Comparison of ENCODE assay signal across 11 cellular contexts in the genomic region with DNA sequence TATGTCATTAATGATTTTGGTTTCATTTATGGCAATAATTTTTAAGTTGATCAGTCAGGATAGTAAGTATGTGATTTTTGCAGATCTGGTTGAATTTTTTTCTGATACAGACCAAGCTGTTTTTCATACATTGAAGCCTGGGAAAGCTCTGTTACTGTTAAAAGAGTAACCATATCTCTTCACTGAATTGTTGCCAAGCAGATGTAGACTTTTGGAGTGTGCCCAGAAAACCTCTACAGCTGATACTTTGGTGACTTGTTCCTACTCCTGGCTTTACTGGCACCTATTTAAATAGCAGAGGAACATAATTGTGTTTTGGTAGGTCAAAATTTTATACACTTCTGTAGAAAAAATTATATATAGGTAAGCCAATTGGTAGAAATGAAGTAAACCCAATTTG. TPM values are rescaled to one million over a fixed set of nuclear protein-coding genes. Genes with fewer than 3 reads are reported as not detected.
DNase-seq lines count a peak whose midpoint lies in the region; ATAC-seq, FAIRE-seq and TF ChIP-seq lines count a peak whose summit lies in the region.
"Had no signal": no experiment of that assay in that cellular context is flagged by ENCODE, and none has a peak within 500 bp of the region (broad histone marks: within the 10 kb centered on the region; RNA-seq: fewer than 3 reads in every experiment).

No MANE protein-coding gene starts in this region.

- TF ChIP-seq EP300 in upper lobe of left lung (IDR thresholded peaks at IDR 0.05): no peak

- peak overlapping the region in 1 of 2 donors; percentile 73 for H3K27ac ChIP-seq in breast epithelium
- H3K27ac ChIP-seq in upper lobe of left lung: peak overlapping the region in 3 of 4 donors; percentile 40 to 83 (median 71)
- no peak overlapping the region for H3K27ac ChIP-seq in small intestine (ENCODE audit: low read depth in 1 of 2, low read length in 1 of 2)

- ATAC-seq in upper lobe of left lung (ENCODE audit: low FRiP score in 2 of 2): no peak

- H3K27me3 Mint-ChIP-seq in MCF 10A (ENCODE audit: insufficient read depth, unreplicated experiment): no peaks in the 10 kb centered on the region
- H3K27me3 Mint-ChIP-seq in activated T-helper 1 cell treated with anti-CD3 and anti-CD28 coated beads, Interleukin-12 subunit alpha, Interleukin-12 subunit beta, Interleukin-2, Interleukin-4 antibody, amounts not matched to agents 30 ng/mL and 10 ng/mL and 1 ng/mL, durations not matched to agents 14 hours and 24 hours and 36 hours (ENCODE audit: insufficient read depth): peaks cover 17% of the 10 kb centered on the region

- in situ Hi-C loops in astrocyte of the spinal cord (cut with HindIII; ENCODE audit: low sequenced_read_pairs): no loop called here

- intact Hi-C loops in MCF 10A (cut with micrococcal nuclease) (loop anchor here (2.0 kb wide), 1 partner anchor 51 kb away; no protein-coding TSS in a partner anchor), breast epithelium (cut with DNase I; ENCODE audit: low total_unique reads) (no loop called here)
- intact Hi-C loops in activated T-helper 1 cell treated with anti-CD3 and anti-CD28 coated beads, Interleukin-12 subunit alpha, Interleukin-12 subunit beta, Interleukin-2, Interleukin-4 antibody, amounts not matched to agents 30 ng/mL and 10 ng/mL and 1 ng/mL, durations not matched to agents 14 hours and 24 hours and 36 hours (cut with micrococcal nuclease): no loop called here

- peak; percentile 42 for DNase-seq in MCF 10A (ENCODE audit: unreplicated experiment)
- no peak for DNase-seq in breast epithelium (ENCODE audit: low spot score in 2 of 2)
- DNase-seq in astrocyte of the spinal cord (ENCODE audit: low read depth, low spot score): peak; percentile 54
- peak; percentile 63 for DNase-seq in iris pigment epithelial cell (ENCODE audit: low read depth)
- no peak for DNase-seq in upper lobe of left lung
- DNase-seq in NCI-H748 treated with DMSO at 0.1 percent for 48 hours (lab: John Stamatoyannopoulos, UW): no peak
- DNase-seq in activated T-helper 1 cell treated with anti-CD3 and anti-CD28 coated beads, Interleukin-12 subunit alpha, Interleukin-12 subunit beta, Interleukin-2, Interleukin-4 antibody, amounts not matched to agents 30 ng/mL and 10 ng/mL and 1 ng/mL, durations not matched to agents 14 hours and 24 hours and 36 hours (ENCODE audit: low spot score): no peak
- no peak for DNase-seq in small intestine
- DNase-seq: NCI-H1048 had no signal

- peak overlapping the region; percentile 61 for H3K27ac Mint-ChIP-seq in MCF 10A (ENCODE audit: low read depth, unreplicated experiment)
- no peak overlapping the region for H3K27ac Mint-ChIP-seq in activated T-helper 1 cell treated with anti-CD3 and anti-CD28 coated beads, Interleukin-12 subunit alpha, Interleukin-12 subunit beta, Interleukin-2, Interleukin-4 antibody, amounts not matched to agents 30 ng/mL and 10 ng/mL and 1 ng/mL, durations not matched to agents 14 hours and 24 hours and 36 hours
- H3K27ac Mint-ChIP-seq: progenitor cell of endocrine pancreas had no signal

- peaks cover 19% of the 10 kb centered on the region for H3K4me1 Mint-ChIP-seq in MCF 10A (ENCODE audit: insufficient read depth, unreplicated experiment)
- H3K4me1 Mint-ChIP-seq in activated T-helper 1 cell treated with anti-CD3 and anti-CD28 coated beads, Interleukin-12 subunit alpha, Interleukin-12 subunit beta, Interleukin-2, Interleukin-4 antibody, amounts not matched to agents 30 ng/mL and 10 ng/mL and 1 ng/mL, durations not matched to agents 14 hours and 24 hours and 36 hours (ENCODE audit: low read depth): peaks cover 5% of the 10 kb centered on the region

- H3K4me3 ChIP-seq in breast epithelium (no peak overlapping the region), astrocyte of the spinal cord (ENCODE audit: low read depth, low read length) (no peak overlapping the region), upper lobe of left lung (no peak overlapping the region), small intestine (ENCODE audit: low read depth in 1 of 2, low read length in 2 of 2) (no peak overlapping the region)

- FAIRE-seq in small intestine (lab: Jason Lieb, UNC): no peak
- FAIRE-seq: astrocyte had no signal

- TF ChIP-seq CTCF in MCF 10A (IDR thresholded peaks at IDR 0.05; ENCODE audit: unreplicated experiment) (no peak), breast epithelium (IDR thresholded peaks at IDR 0.05) (no peak), astrocyte of the spinal cord (IDR thresholded peaks at IDR 0.05; ENCODE audit: low read depth, low read length) (no peak), upper lobe of left lung (IDR thresholded peaks at IDR 0.05) (no peak)

- H3K9me3 ChIP-seq in breast epithelium: no peaks in the 10 kb centered on the region
- H3K9me3 ChIP-seq in upper lobe of left lung: no peaks in the 10 kb centered on the region
- no peaks in the 10 kb centered on the region for H3K9me3 ChIP-seq in small intestine (ENCODE audit: control insufficient read depth, low read depth)

- TF ChIP-seq POLR2A in breast epithelium (IDR thresholded peaks at IDR 0.05) (no peak), upper lobe of left lung (IDR thresholded peaks at IDR 0.05) (no peak)

- no peaks in the 10 kb centered on the region for H3K27me3 ChIP-seq in breast epithelium
- H3K27me3 ChIP-seq in upper lobe of left lung: no peaks in the 10 kb centered on the region
- no peaks in the 10 kb centered on the region for H3K27me3 ChIP-seq in small intestine (ENCODE audit: control insufficient read depth in 2 of 2, insufficient read depth in 2 of 2, low read length in 2 of 2)

- peaks cover 0 to 3% of the 10 kb centered on the region in 2 donors for H3K4me1 ChIP-seq in breast epithelium
- peaks cover 17 to 26% (median 21%) of the 10 kb centered on the region in 4 donors for H3K4me1 ChIP-seq in upper lobe of left lung
- peaks cover 0 to 6% of the 10 kb centered on the region in 2 donors for H3K4me1 ChIP-seq in small intestine (ENCODE audit: control insufficient read depth in 2 of 2, insufficient read depth in 1 of 2, low read depth in 1 of 2, low read length in 1 of 2)

- no TSS peak for BruUV-seq in MCF 10A (replicated peaks; lab: Mats Ljungman, UMichigan)

- H3K36me3 ChIP-seq in breast epithelium: no peaks in the 10 kb centered on the region
- no peaks in the 10 kb centered on the region for H3K36me3 ChIP-seq in upper lobe of left lung
- H3K36me3 ChIP-seq in small intestine (ENCODE audit: control insufficient read depth in 2 of 2, insufficient read depth in 2 of 2, low read length in 2 of 2): no peaks in the 10 kb centered on the region

- H3K4me3 Mint-ChIP-seq in MCF 10A (ENCODE audit: unreplicated experiment): peak overlapping the region; percentile 38
- H3K4me3 Mint-ChIP-seq in activated T-helper 1 cell treated with anti-CD3 and anti-CD28 coated beads, Interleukin-12 subunit alpha, Interleukin-12 subunit beta, Interleukin-2, Interleukin-4 antibody, amounts not matched to agents 30 ng/mL and 10 ng/mL and 1 ng/mL, durations not matched to agents 14 hours and 24 hours and 36 hours: no peak overlapping the region

- CTCF ChIA-PET in MCF 10A (lab: Yijun Ruan, JAX): interaction anchor here (0.5 to 1.6 kb wide), 3 partner anchors 8 to 43 kb away, joined by 3 to 4 read pairs (median 3); no protein-coding TSS in a partner anchor

- no peaks in the 10 kb centered on the region for H3K9me3 Mint-ChIP-seq in MCF 10A (ENCODE audit: unreplicated experiment)
- H3K9me3 Mint-ChIP-seq in activated T-helper 1 cell treated with anti-CD3 and anti-CD28 coated beads, Interleukin-12 subunit alpha, Interleukin-12 subunit beta, Interleukin-2, Interleukin-4 antibody, amounts not matched to agents 30 ng/mL and 10 ng/mL and 1 ng/mL, durations not matched to agents 14 hours and 24 hours and 36 hours: no peaks in the 10 kb centered on the region

- no peaks in the 10 kb centered on the region for H3K36me3 Mint-ChIP-seq in MCF 10A (ENCODE audit: insufficient read depth, unreplicated experiment)
- no peaks in the 10 kb centered on the region for H3K36me3 Mint-ChIP-seq in activated T-helper 1 cell treated with anti-CD3 and anti-CD28 coated beads, Interleukin-12 subunit alpha, Interleukin-12 subunit beta, Interleukin-2, Interleukin-4 antibody, amounts not matched to agents 30 ng/mL and 10 ng/mL and 1 ng/mL, durations not matched to agents 14 hours and 24 hours and 36 hours (ENCODE audit: low read depth)

- POLR2A ChIA-PET in MCF 10A (lab: Yijun Ruan, JAX): interaction anchor here (0.6 to 4.2 kb wide), 6 partner anchors 9 to 403 kb away, joined by 3 to 16 read pairs (median 4); no protein-coding TSS in a partner anchor

RNA-seq across cellular contexts. Expression of gene NFIA, which starts 49.4 kb away (rescaled TPM):
- total RNA-seq in MCF 10A (2022) (47.4 and 54.8 TPM in 2 replicates), breast epithelium (10 to 100 TPM; 54.9 to 87.5 (median 79.6) TPM), upper lobe of left lung (10 to 100 TPM; 33.5 to 94.3 (median 44.9) TPM)
- 0.41 and 0.69 TPM in 2 replicates for total RNA-seq in activated T-helper 1 cell treated with anti-CD3 and anti-CD28 coated beads, Interleukin-12 subunit alpha, Interleukin-12 subunit beta, Interleukin-2, Interleukin-4 antibody, amounts not matched to agents 30 ng/mL and 10 ng/mL and 1 ng/mL, durations not matched to agents 14 hours and 24 hours and 36 hours
- polyA plus RNA-seq in small intestine: 1 to 10 TPM; 1.6 to 9.7 (median 2.5) TPM

Comparison
In these comparisons a context has a peak if more than half of its experiments do, and no peak if none do; other contexts are left out.
1. DNase-seq: peak in MCF 10A (single experiment), astrocyte of the spinal cord (single experiment) and iris pigment epithelial cell (single experiment); none in breast epithelium (0 of 2), upper lobe of left lung (0 of 2), NCI-H748 treated with DMSO at 0.1 percent for 48 hours (single experiment), activated T-helper 1 cell treated with anti-CD3 and anti-CD28 coated beads, Interleukin-12 subunit alpha, Interleukin-12 subunit beta, Interleukin-2, Interleukin-4 antibody, amounts not matched to agents 30 ng/mL and 10 ng/mL and 1 ng/mL, durations not matched to agents 14 hours and 24 hours and 36 hours (single experiment) and small intestine (single experiment).
2. H3K27ac ChIP-seq: peak in upper lobe of left lung (3 of 4); none in small intestine (0 of 2).
3. RNA of gene NFIA, which starts 49.4 kb away (total RNA-seq): 54.9 to 87.5 TPM in breast epithelium, 47.4 to 54.8 TPM in MCF 10A and 33.5 to 94.3 TPM in upper lobe of left lung; 0.41 to 0.69 TPM in activated T-helper 1 cell treated with anti-CD3 and anti-CD28 coated beads, Interleukin-12 subunit alpha, Interleukin-12 subunit beta, Interleukin-2, Interleukin-4 antibody, amounts not matched to agents 30 ng/mL and 10 ng/mL and 1 ng/mL, durations not matched to agents 14 hours and 24 hours and 36 hours; every median in the first group is over 10 times any median in the second.